In the genomic region with DNA sequence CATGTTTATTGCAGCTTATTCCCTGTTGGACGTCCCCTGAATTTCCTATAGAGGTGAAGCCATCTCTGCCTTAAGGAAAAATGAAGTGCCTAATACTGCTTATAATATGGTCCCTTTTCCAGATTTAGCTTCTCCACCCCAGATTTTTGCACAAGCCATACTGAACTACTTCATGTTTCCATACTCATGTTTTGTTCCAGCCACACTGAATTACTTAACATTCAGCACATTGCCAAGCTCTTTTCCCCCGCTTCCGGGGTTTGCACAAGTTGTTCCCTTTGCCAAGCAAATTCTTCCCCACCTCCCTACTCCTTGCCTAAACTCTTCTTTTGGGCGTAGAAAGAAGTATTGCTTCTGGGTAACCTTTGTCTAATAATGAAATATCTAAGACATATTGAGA, we compare ENCODE assay signal across 8 cellular contexts. TPM values are rescaled to one million over a fixed set of nuclear protein-coding genes. Genes with fewer than 3 reads are reported as not detected.
A peak's percentile ranks its signal among the peaks of the same experiment; 100 is the strongest.
DNase-seq lines count a peak whose midpoint lies in the region; ATAC-seq and TF ChIP-seq lines count a peak whose summit lies in the region.

No MANE protein-coding gene starts in this region.

- DNase-seq in NCI-H345 treated with DMSO at 0.1 percent for 48 hours (lab: John Stamatoyannopoulos, UW; ENCODE audit: unreplicated experiment), result peak; percentile 0
- DNase-seq in NCI-H345 (lab: John Stamatoyannopoulos, UW), result no peak
- DNase-seq in RKO (ENCODE audit: low spot score), result peak; percentile 25
- DNase-seq in fibroblast of peridontal ligament (ENCODE audit: extremely low read depth), result peak; percentile 92
- no peak for DNase-seq in stimulated activated naive CD8-positive, alpha-beta T cell treated with anti-CD3 and anti-CD28 coated beads, Interleukin-15, amount 100 ng/mL, for 72 hours
- DNase-seq in chondrocyte (ENCODE audit: low spot score), result no peak

- no peaks in the 10 kb centered on the region for H3K36me3 Mint-ChIP-seq in chondrocyte (ENCODE audit: low read depth)

- peaks cover 10 to 20% of the 10 kb centered on the region in 2 donors for H3K9me3 Mint-ChIP-seq in stimulated activated naive CD8-positive, alpha-beta T cell treated with anti-CD3 and anti-CD28 coated beads, Interleukin-15, amount 100 ng/mL, for 72 hours
- peaks cover 10% of the 10 kb centered on the region for H3K9me3 Mint-ChIP-seq in chondrocyte (ENCODE audit: low read depth)

- peaks cover 54% of the 10 kb centered on the region for H3K4me1 Mint-ChIP-seq in stimulated activated naive CD8-positive, alpha-beta T cell treated with anti-CD3 and anti-CD28 coated beads, Interleukin-15, amount 100 ng/mL, for 72 hours
- H3K4me1 Mint-ChIP-seq in chondrocyte (ENCODE audit: low read depth), result peaks cover 23% of the 10 kb centered on the region

- ATAC-seq in stimulated activated naive CD8-positive, alpha-beta T cell treated with anti-CD3 and anti-CD28 coated beads, Interleukin-15, amount 100 ng/mL, for 72 hours, result no peak
- ATAC-seq in HG02610 (IDR thresholded peaks at IDR 0.05; ENCODE audit: unreplicated experiment) (no peak), HG02884 (IDR thresholded peaks at IDR 0.05; ENCODE audit: unreplicated experiment) (no peak)

- peak overlapping the region; percentile 99 to 100 for H3K4me3 Mint-ChIP-seq in stimulated activated naive CD8-positive, alpha-beta T cell treated with anti-CD3 and anti-CD28 coated beads, Interleukin-15, amount 100 ng/mL, for 72 hours
- no peak overlapping the region for H3K4me3 Mint-ChIP-seq in chondrocyte (ENCODE audit: unreplicated experiment)

- H3K27ac Mint-ChIP-seq in stimulated activated naive CD8-positive, alpha-beta T cell treated with anti-CD3 and anti-CD28 coated beads, Interleukin-15, amount 100 ng/mL, for 72 hours, result no peak overlapping the region
- H3K27ac Mint-ChIP-seq in chondrocyte (ENCODE audit: unreplicated experiment), result no peak overlapping the region

- no peaks in the 10 kb centered on the region for H3K27me3 Mint-ChIP-seq in stimulated activated naive CD8-positive, alpha-beta T cell treated with anti-CD3 and anti-CD28 coated beads, Interleukin-15, amount 100 ng/mL, for 72 hours
- no peaks in the 10 kb centered on the region for H3K27me3 Mint-ChIP-seq in chondrocyte (ENCODE audit: low read depth)

- no peak for TF ChIP-seq CTCF in chondrocyte (IDR thresholded peaks at IDR 0.05)

RNA-seq across cellular contexts. Expression of a gene that starts 1.7 kb away (rescaled TPM):
- 4.9 to 9.4 TPM (median 4.9 TPM) in 3 replicates for total RNA-seq in chondrocyte

RNA-seq across cellular contexts. Expression of a gene that starts 23.0 kb away (rescaled TPM):
- total RNA-seq in chondrocyte, result 3.0 to 5.1 TPM (median 3.0 TPM) in 3 replicates

Comparison
In these comparisons a context has a peak if more than half of its experiments do, and no peak if none do; other contexts are left out.
1. DNase-seq: peak in NCI-H345 treated with DMSO at 0.1 percent for 48 hours (single experiment), RKO (single experiment) and fibroblast of peridontal ligament (single experiment); none in NCI-H345 (single experiment), stimulated activated naive CD8-positive, alpha-beta T cell treated with anti-CD3 and anti-CD28 coated beads, Interleukin-15, amount 100 ng/mL, for 72 hours (0 of 2) and chondrocyte (single experiment).